20 cellular contexts compared by ENCODE assay signal in the genomic region with DNA sequence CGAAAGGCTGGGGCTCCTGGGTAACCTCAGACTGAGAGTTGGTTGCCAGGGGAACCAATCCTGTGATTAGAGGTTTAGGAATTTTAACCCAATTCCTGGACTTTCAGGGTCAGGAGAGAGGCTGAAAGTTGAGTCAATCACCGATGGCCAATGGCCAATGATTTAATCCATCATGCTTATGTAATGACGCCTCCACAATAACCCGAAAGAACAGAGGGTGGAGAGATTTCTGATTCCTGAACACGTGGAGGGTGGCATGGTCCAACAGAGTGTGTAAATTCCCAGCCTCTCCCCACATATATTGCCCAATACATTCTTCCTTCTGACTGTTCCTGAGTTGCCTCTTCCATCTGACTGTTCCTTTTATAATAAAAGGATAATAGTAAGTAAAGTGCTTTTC.
DNase-seq lines count a peak whose midpoint lies in the region; ATAC-seq, FAIRE-seq and TF ChIP-seq lines count a peak whose summit lies in the region.
"Had no signal": no experiment of that assay in that cellular context is flagged by ENCODE, and none has a peak within 500 bp of the region (broad histone marks: within the 10 kb centered on the region; RNA-seq: fewer than 3 reads in every experiment).

No MANE protein-coding gene starts in this region.

- BruUV-seq in K562 (replicated peaks; lab: Mats Ljungman, UMichigan) = no TSS peak

- peaks cover 17 to 36% (median 21%) of the 10 kb centered on the region in 4 donors for H3K4me1 Mint-ChIP-seq in CD4-positive, alpha-beta memory T cell
- H3K4me1 Mint-ChIP-seq: neural crest cell had no signal

- no peak for TF ChIP-seq EP300 in K562 (IDR thresholded peaks at IDR 0.05; ENCODE audit: low read length)

- CTCF ChIA-PET in K562 (lab: Yijun Ruan, JAX; ENCODE audit: low intra/inter-chr PET ratio) = no interaction called here
- CTCF ChIA-PET in CD4-positive, alpha-beta memory T cell (lab: Charles Lee; ENCODE audit: partially characterized antibody) = no interaction called here

- no peak overlapping the region for H3K4me3 Mint-ChIP-seq in CD4-positive, alpha-beta memory T cell
- H3K4me3 Mint-ChIP-seq: activated naive CD8-positive, alpha-beta T cell treated with anti-CD3 and anti-CD28 coated beads for 36 hours; neural crest cell had no signal

- H3K4me1 ChIP-seq in ACC112 (ENCODE audit: control insufficient read depth, insufficient read depth, low read length, unreplicated experiment) (peaks cover 34% of the 10 kb centered on the region), K562 (replicated peaks in 1 of 2; ENCODE audit: control insufficient read depth in 2 of 2, insufficient read depth in 2 of 2, low read length in 2 of 2) (peaks cover 0 to 12% of the 10 kb centered on the region in 2 experiments; a peak in 1 of 5 replicates)
- peaks cover 16% of the 10 kb centered on the region for H3K4me1 ChIP-seq in CD4-positive, alpha-beta memory T cell (ENCODE audit: insufficient read depth, low read length)
- H3K4me1 ChIP-seq: upper lobe of left lung had no signal

- WGBS in K562 (ENCODE audit: insufficient coverage, low coverage, missing lambda C conversion rate) = 84% methylated on average over 4 of the region's 5 CpGs

- no peaks in the 10 kb centered on the region for H4K20me1 ChIP-seq in K562 (replicated peaks; ENCODE audit: control insufficient read depth, insufficient read depth, low read length)

- no peaks in the 10 kb centered on the region for H3K9me3 ChIP-seq in K562 (replicated peaks; ENCODE audit: control insufficient read depth, insufficient read depth, low read depth, low read length)
- H3K9me3 ChIP-seq in CD4-positive, alpha-beta memory T cell (ENCODE audit: control insufficient read depth in 1 of 2, low read length in 2 of 2) = no peaks in the 10 kb centered on the region
- H3K9me3 ChIP-seq: upper lobe of left lung had no signal

- H3K9ac ChIP-seq in K562 (ENCODE audit: insufficient read depth in 1 of 2, low read depth in 2 of 2, low read length in 2 of 2) = no peak overlapping the region

- no peaks in the 10 kb centered on the region for H3K36me3 Mint-ChIP-seq in CD4-positive, alpha-beta memory T cell

- no peak for TF ChIP-seq CTCF in K562 (IDR thresholded peaks at IDR 0.05 in 2 of 3, conservative IDR thresholded peaks at IDR 0.05 in 1 of 3; ENCODE audit: insufficient read depth in 2 of 3, low read depth in 1 of 3, low read length in 3 of 3)

- H3K36me3 ChIP-seq in ACC112 (ENCODE audit: insufficient read depth, low read length) (no peaks in the 10 kb centered on the region), K562 (ENCODE audit: control insufficient read depth, insufficient read depth, low read length) (no peaks in the 10 kb centered on the region)
- H3K36me3 ChIP-seq in CD4-positive, alpha-beta memory T cell (ENCODE audit: insufficient read depth, low read length) = no peaks in the 10 kb centered on the region
- H3K36me3 ChIP-seq: upper lobe of left lung, WERI-Rb-1 had no signal

- H3K9me3 Mint-ChIP-seq in CD4-positive, alpha-beta memory T cell = peaks cover 0 to 6% (median 0%) of the 10 kb centered on the region in 8 donors
- H3K9me3 Mint-ChIP-seq: neural crest cell had no signal

- TF ChIP-seq POLR2A in K562 (conservative IDR thresholded peaks at IDR 0.05) = no peak

- H3K27me3 ChIP-seq in ACC112 (ENCODE audit: insufficient read depth, low read length) (no peaks in the 10 kb centered on the region), K562 (ENCODE audit: control insufficient read depth in 2 of 2, insufficient read depth in 2 of 2, low read length in 2 of 2) (no peaks in the 10 kb centered on the region)
- H3K27me3 ChIP-seq in CD4-positive, alpha-beta memory T cell (ENCODE audit: insufficient read depth, low read length) = no peaks in the 10 kb centered on the region
- H3K27me3 ChIP-seq: upper lobe of left lung had no signal

- H3K4me2 ChIP-seq in K562 (ENCODE audit: insufficient read depth, low read length) = no peak overlapping the region

- H3K27me3 Mint-ChIP-seq in CD4-positive, alpha-beta memory T cell = no peaks in the 10 kb centered on the region
- H3K27me3 Mint-ChIP-seq: activated naive CD8-positive, alpha-beta T cell treated with anti-CD3 and anti-CD28 coated beads for 36 hours had no signal

- no peak overlapping the region for H3K27ac Mint-ChIP-seq in CD4-positive, alpha-beta memory T cell
- H3K27ac Mint-ChIP-seq: activated naive CD8-positive, alpha-beta T cell treated with anti-CD3 and anti-CD28 coated beads for 36 hours had no signal

- ATAC-seq in K562 (no peak), HG02759 (IDR thresholded peaks at IDR 0.05; ENCODE audit: unreplicated experiment) (no peak)

- DNase-seq in HT1080 (ENCODE audit: low read depth) = peak; percentile 92
- DNase-seq in K562 (ENCODE audit: extremely low read depth in 1 of 4, low spot score in 3 of 4) = no peak
- peak; percentile 54 for DNase-seq in kidney tubule cell (ENCODE audit: low spot score)
- DNase-seq in posterior vena cava (ENCODE audit: low spot score) = no peak
- DNase-seq in activated CD4-positive, alpha-beta T cell treated with anti-CD3 and anti-CD28 coated beads for 48 hours = no peak
- DNase-seq in CD4-positive, alpha-beta memory T cell = no peak
- DNase-seq: ACHN; activated CD8-positive, alpha-beta memory T cell treated with anti-CD3 and anti-CD28 coated beads, Interleukin-2, amount 50 U/mL, for 4 hours; activated naive CD8-positive, alpha-beta T cell treated with anti-CD3 and anti-CD28 coated beads for 36 hours; DMS79 treated with DMSO at 0.1 percent for 48 hours; glutamatergic neuron; H7; NCI-H187; NCI-H774; stimulated activated CD8-positive, alpha-beta memory T cell treated with anti-CD3 and anti-CD28 coated beads, Interleukin-4, amount 100 ng/mL, for 48 hours; upper lobe of left lung; WERI-Rb-1 had no signal

- H2AFZ ChIP-seq in ACC112 (ENCODE audit: low read length, unreplicated experiment) = no peak overlapping the region
- H2AFZ ChIP-seq in K562 (ENCODE audit: low read depth, low read length) = no peak overlapping the region

- no peaks in the 10 kb centered on the region for H3K9me1 ChIP-seq in K562 (ENCODE audit: control insufficient read depth, insufficient read depth, low read length)

- no peak for FAIRE-seq in K562 (lab: Jason Lieb, UNC)

- no peak overlapping the region for H3K4me3 ChIP-seq in ACC112 (ENCODE audit: low read depth, low read length)
- H3K4me3 ChIP-seq in K562 = no peak overlapping the region
- no peak overlapping the region for H3K4me3 ChIP-seq in CD4-positive, alpha-beta memory T cell (ENCODE audit: low read length in 2 of 2)
- H3K4me3 ChIP-seq: upper lobe of left lung had no signal

- intact Hi-C loops in K562 (cut with micrococcal nuclease) (loop anchor here (10.0 kb wide), 1 partner anchor 119 kb away; no protein-coding TSS in a partner anchor), posterior vena cava (cut with DNase I) (no loop called here)
- intact Hi-C loops in CD4-positive, alpha-beta memory T cell (cut with micrococcal nuclease) = no loop called here

- POLR2A ChIA-PET in K562 (lab: Yijun Ruan, JAX) = no interaction called here
- POLR2A ChIA-PET in CD4-positive, alpha-beta memory T cell (lab: Charles Lee; ENCODE audit: partially characterized antibody) = no interaction called here

- no peak for TF ChIP-seq RAD21 in K562 (CRISPR knock-in tag; conservative IDR thresholded peaks at IDR 0.05 in 1 of 2, IDR thresholded peaks at IDR 0.05 in 1 of 2)

- H3K79me2 ChIP-seq in ACC112 (ENCODE audit: control insufficient read depth, insufficient read depth, low read length, unreplicated experiment) (no peaks in the 10 kb centered on the region), K562 (ENCODE audit: control insufficient read depth, insufficient read depth, low read length) (no peaks in the 10 kb centered on the region)

- in situ Hi-C loops in K562 (cut with MboI) = no loop called here

- H3K27ac ChIP-seq in ACC112 (ENCODE audit: low read depth, low read length) = peak overlapping the region; percentile 93
- no peak overlapping the region for H3K27ac ChIP-seq in K562 (ENCODE audit: extremely low read depth, low read depth, low read length)
- no peak overlapping the region for H3K27ac ChIP-seq in CD4-positive, alpha-beta memory T cell (ENCODE audit: low read depth, low read length)
- H3K27ac ChIP-seq: upper lobe of left lung, WERI-Rb-1 had no signal

TF ChIP-seq in K562, 482 proteins besides CTCF, POLR2A, EP300 and RAD21:
- TF ChIP-seq RFX1 (IDR thresholded peaks at IDR 0.05) = peak; percentile 29; the same call in 1 of the 2 replicates
- no peak for TF ChIP-seq TEAD4 (IDR thresholded peaks at IDR 0.05; ENCODE audit: low read length)
- no peak for TF ChIP-seq TEAD4 (CRISPR knock-in tag; IDR thresholded peaks at IDR 0.05; ENCODE audit: borderline replicate concordance)
TF ChIP-seq in K562: peak in this region for 1.

Comparison
In these comparisons a context has a peak if more than half of its experiments do, and no peak if none do; other contexts are left out.
1. DNase-seq: peak in HT1080 (single experiment) and kidney tubule cell (single experiment); none in K562 (0 of 4), posterior vena cava (single experiment), activated CD4-positive, alpha-beta T cell treated with anti-CD3 and anti-CD28 coated beads for 48 hours (single experiment) and CD4-positive, alpha-beta memory T cell (0 of 5).